Comparison of ENCODE assay signal across 1 cellular context in genomic region chr20:49706548-49707517, GRCh38.
TF ChIP-seq lines count a peak whose summit lies in the region.

No MANE protein-coding gene starts in this region.

TF ChIP-seq in H1, 55 proteins besides CTCF, POLR2A, EP300 and RAD21:
- no peak for TF ChIP-seq YY1 (IDR thresholded peaks at IDR 0.05; ENCODE audit: low read depth, low read length)
- no peak for TF ChIP-seq SIX5 (IDR thresholded peaks at IDR 0.05; ENCODE audit: low read depth, low read length)
- TF ChIP-seq, protein P1, sequence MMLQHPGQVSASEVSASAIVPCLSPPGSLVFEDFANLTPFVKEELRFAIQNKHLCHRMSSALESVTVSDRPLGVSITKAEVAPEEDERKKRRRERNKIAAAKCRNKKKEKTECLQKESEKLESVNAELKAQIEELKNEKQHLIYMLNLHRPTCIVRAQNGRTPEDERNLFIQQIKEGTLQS (IDR thresholded peaks at IDR 0.05; ENCODE audit: insufficient read depth, low read depth, low read length), result no peak
- no peak for TF ChIP-seq CBX8 (IDR thresholded peaks at IDR 0.05; ENCODE audit: borderline replicate concordance, low read depth, low read length)
- TF ChIP-seq CEBPB (IDR thresholded peaks at IDR 0.05; ENCODE audit: low read depth, low read length), result no peak
- no peak for TF ChIP-seq CTBP2 (IDR thresholded peaks at IDR 0.05; ENCODE audit: borderline replicate concordance, insufficient read depth, insufficient read length, low read length)
- TF ChIP-seq CHD2 (IDR thresholded peaks at IDR 0.05; ENCODE audit: low read length), result no peak
- TF ChIP-seq SP1 (IDR thresholded peaks at IDR 0.05; ENCODE audit: low read depth, low read length), result no peak
- no peak for TF ChIP-seq KDM4A (IDR thresholded peaks at IDR 0.05; ENCODE audit: low read depth, low read length, severe bottlenecking)
- TF ChIP-seq USF2 (IDR thresholded peaks at IDR 0.05; ENCODE audit: low read length), result no peak
- TF ChIP-seq SP2 (IDR thresholded peaks at IDR 0.05; ENCODE audit: low read length), result no peak
- no peak for TF ChIP-seq RNF2 (IDR thresholded peaks at IDR 0.05; ENCODE audit: borderline replicate concordance, low read depth, low read length, missing control alignments, poor library complexity, severe bottlenecking)
- no peak for TF ChIP-seq GABPA (IDR thresholded peaks at IDR 0.05; ENCODE audit: borderline replicate concordance, insufficient read depth, low read length)
- TF ChIP-seq NRF1 (IDR thresholded peaks at IDR 0.05; ENCODE audit: low read depth, low read length), result no peak
- no peak for TF ChIP-seq KDM1A (IDR thresholded peaks at IDR 0.05; ENCODE audit: borderline replicate concordance, low read length)
TF ChIP-seq in H1: peak in this region for 0.
